Comparison of ENCODE assay signal across 15 cellular contexts in the genomic region with DNA sequence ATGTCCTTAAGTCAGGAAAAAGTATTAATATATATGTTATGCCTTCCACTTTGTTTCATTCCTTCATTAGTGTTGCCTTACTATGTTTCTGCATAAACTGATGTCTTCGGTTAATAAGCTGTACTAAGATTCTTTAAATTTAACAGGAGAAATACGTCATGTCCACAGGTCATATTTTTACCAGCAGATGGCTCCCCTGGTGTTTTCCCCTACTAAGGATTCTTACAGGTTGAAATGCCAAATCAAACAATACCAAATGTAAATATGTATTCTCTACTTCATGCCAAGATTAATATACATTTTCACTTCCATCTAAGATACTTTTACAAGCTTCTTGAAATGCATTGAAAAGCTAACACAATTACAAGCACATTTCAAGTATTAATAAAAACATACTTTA.
DNase-seq lines count a peak whose midpoint lies in the region; ATAC-seq and TF ChIP-seq lines count a peak whose summit lies in the region.
"Had no signal": no experiment of that assay in that cellular context is flagged by ENCODE, and none has a peak within 500 bp of the region (broad histone marks: within the 10 kb centered on the region; RNA-seq: fewer than 3 reads in every experiment).

No MANE protein-coding gene starts in this region.

- H3K27me3 ChIP-seq in HCT116 (ENCODE audit: insufficient read depth, low read length), result no peaks in the 10 kb centered on the region
- H3K27me3 ChIP-seq in endodermal cell (ENCODE audit: control insufficient read depth, insufficient read depth, low read length, poor library complexity, severe bottlenecking), result no peaks in the 10 kb centered on the region
- H3K27me3 ChIP-seq in ovary, result no peaks in the 10 kb centered on the region
- H3K27me3 ChIP-seq: tibial artery had no signal

- peak overlapping the region; percentile 98 for H2AFZ ChIP-seq in HCT116 (ENCODE audit: low read depth, low read length, poor library complexity, severe bottlenecking)

- TF ChIP-seq EP300 in ovary (IDR thresholded peaks at IDR 0.05), result no peak

- no peaks in the 10 kb centered on the region for H3K79me2 ChIP-seq in HCT116 (ENCODE audit: insufficient read depth, low read length)

- H3K27me3 Mint-ChIP-seq in endodermal cell (ENCODE audit: insufficient read depth), result no peaks in the 10 kb centered on the region
- H3K27me3 Mint-ChIP-seq: effector memory CD8-positive, alpha-beta T cell had no signal

- H4K20me1 ChIP-seq in HCT116 (ENCODE audit: insufficient read depth), result no peaks in the 10 kb centered on the region

- DNase-seq in HCT116 (ENCODE audit: low read depth, low spot score) (peak; percentile 24), NCI-H774 (lab: John Stamatoyannopoulos, UW) (peak; percentile 6), endodermal cell (no peak), EL (no peak), ovary (no peak), HCEC 1CT (no peak)
- DNase-seq: amygdala; effector memory CD8-positive, alpha-beta T cell; hypothalamus; NCI-H1048; T-helper 2 cell; tibial artery had no signal

- peak; percentile 88 for TF ChIP-seq CTCF in C4-2B (conservative IDR thresholded peaks at IDR 0.05)
- TF ChIP-seq CTCF in HCT116 (IDR thresholded peaks at IDR 0.05 in 2 of 3, conservative IDR thresholded peaks at IDR 0.05 in 1 of 3; ENCODE audit: borderline replicate concordance in 1 of 3, insufficient read depth in 1 of 3, low read depth in 2 of 3, low read length in 2 of 3), result peak; percentile 24 to 54 (median 36); a peak in 4 of 6 replicates
- peak; percentile 50 for TF ChIP-seq CTCF in endodermal cell (conservative IDR thresholded peaks at IDR 0.05)
- no peak for TF ChIP-seq CTCF in ovary (IDR thresholded peaks at IDR 0.05)

- POLR2A ChIA-PET in HCT116 (lab: Charles Lee), result no interaction called here

- intact Hi-C loops in HCT116 (cut with micrococcal nuclease), result loop anchor here (5.0 kb wide), 1 partner anchor 1711 kb away; no protein-coding TSS in a partner anchor
- intact Hi-C loops in ovary (cut with DNase I), result no loop called here

- 80 to 89% methylated on average over 1 to 2 of the region's 2 CpGs for WGBS in endodermal cell (ENCODE audit: insufficient coverage in 1 of 2, insufficient read length in 1 of 2), 2 experiments
- WGBS in ovary, 3 donors, result 28 to 45% (median 34%) methylated on average over 2 of the region's 2 CpGs

- H3K9me3 ChIP-seq in HCT116 (ENCODE audit: control insufficient read depth in 1 of 2, insufficient read depth in 1 of 2, low read depth in 1 of 2, low read length in 2 of 2), result no peaks in the 10 kb centered on the region
- H3K9me3 ChIP-seq in endodermal cell (ENCODE audit: control insufficient read depth, low read length), result no peaks in the 10 kb centered on the region
- H3K9me3 ChIP-seq in ovary, result no peaks in the 10 kb centered on the region
- H3K9me3 ChIP-seq: tibial artery had no signal

- no peak overlapping the region for H3K4me3 Mint-ChIP-seq in endodermal cell
- H3K4me3 Mint-ChIP-seq: effector memory CD8-positive, alpha-beta T cell had no signal

- H3K4me1 ChIP-seq in HCT116 (ENCODE audit: control insufficient read depth in 1 of 2, insufficient read depth in 2 of 2, low read length in 2 of 2) (no peaks in the 10 kb centered on the region), endodermal cell (ENCODE audit: control insufficient read depth, insufficient read depth, low read length) (no peaks in the 10 kb centered on the region), ovary (ENCODE audit: insufficient read depth) (no peaks in the 10 kb centered on the region)
- H3K4me1 ChIP-seq: tibial artery had no signal

- H3K9me2 ChIP-seq in HCT116 (ENCODE audit: insufficient read depth), result no peaks in the 10 kb centered on the region

- H3K27ac Mint-ChIP-seq in endodermal cell, result no peak overlapping the region
- H3K27ac Mint-ChIP-seq: effector memory CD8-positive, alpha-beta T cell had no signal

- ATAC-seq in HCT116, result no peak; the same call in 1 of the 2 replicates
- no peak for ATAC-seq in activated CD4-positive, CD25-positive, alpha-beta regulatory T cell treated with anti-CD3 and anti-CD28 coated beads, Interleukin-2, amount 50 U/mL, for 24 hours
- ATAC-seq: effector memory CD8-positive, alpha-beta T cell; sciatic nerve had no signal

- BruUV-seq in HCT116 (replicated peaks; lab: Mats Ljungman, UMichigan), result no TSS peak

- no peak overlapping the region for H3K4me2 ChIP-seq in HCT116 (ENCODE audit: low read length)

- H3K9me3 Mint-ChIP-seq in endodermal cell, result no peaks in the 10 kb centered on the region

- CTCF ChIA-PET in HCT116 (lab: Charles Lee), result no interaction called here

- TF ChIP-seq POLR2A in HCT116 (IDR thresholded peaks at IDR 0.05; ENCODE audit: borderline replicate concordance, extremely low read depth, insufficient read depth, insufficient read length) (no peak), ovary (IDR thresholded peaks at IDR 0.05) (no peak)

- H3K36me3 ChIP-seq in HCT116 (ENCODE audit: control insufficient read depth in 1 of 2, insufficient read depth in 2 of 2, low read length in 2 of 2), result no peaks in the 10 kb centered on the region
- H3K36me3 ChIP-seq in endodermal cell (ENCODE audit: control insufficient read depth, insufficient read depth, low read length), result no peaks in the 10 kb centered on the region
- H3K36me3 ChIP-seq in ovary, result no peaks in the 10 kb centered on the region
- H3K36me3 ChIP-seq: tibial artery had no signal

- H3K9ac ChIP-seq in HCT116 (ENCODE audit: low read length), result no peak overlapping the region
- no peak overlapping the region for H3K9ac ChIP-seq in endodermal cell (ENCODE audit: extremely low read depth, low read length, poor library complexity, severe bottlenecking)

- RAD21 ChIA-PET in HCT116 (lab: Charles Lee; ENCODE audit: low non-redundant PET in 1 of 2, low total read pairs in 2 of 2, uncharacterized antibody in 2 of 2, unreplicated experiment in 2 of 2), result no interaction called here

- no peaks in the 10 kb centered on the region for H3K4me1 Mint-ChIP-seq in endodermal cell

- peak; percentile 47 for TF ChIP-seq RAD21 in HCT116 (IDR thresholded peaks at IDR 0.05; ENCODE audit: low read depth)

- H3K36me3 Mint-ChIP-seq in endodermal cell (ENCODE audit: low read depth), result no peaks in the 10 kb centered on the region

- H3K27ac ChIP-seq in C4-2B (no peak overlapping the region), HCT116 (ENCODE audit: low read depth, low read length) (no peak overlapping the region), endodermal cell (ENCODE audit: low read depth, low read length) (no peak overlapping the region), ovary (no peak overlapping the region)
- H3K27ac ChIP-seq: tibial artery had no signal

- H3K4me3 ChIP-seq in HCT116 (replicated peaks in 1 of 2; ENCODE audit: low read depth in 1 of 2, low read length in 2 of 2) (no peak overlapping the region), endodermal cell (ENCODE audit: low read length) (no peak overlapping the region), ovary (no peak overlapping the region)
- H3K4me3 ChIP-seq: tibial artery had no signal

TF ChIP-seq in HCT116, 20 proteins besides CTCF, POLR2A, EP300 and RAD21:
- TF ChIP-seq, protein P1, sequence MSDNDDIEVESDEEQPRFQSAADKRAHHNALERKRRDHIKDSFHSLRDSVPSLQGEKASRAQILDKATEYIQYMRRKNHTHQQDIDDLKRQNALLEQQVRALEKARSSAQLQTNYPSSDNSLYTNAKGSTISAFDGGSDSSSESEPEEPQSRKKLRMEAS (IDR thresholded peaks at IDR 0.05), result no peak
- TF ChIP-seq EGR1 (IDR thresholded peaks at IDR 0.05; ENCODE audit: low read depth), result no peak

Comparison
In these comparisons a context has a peak if more than half of its experiments do, and no peak if none do; other contexts are left out.
1. CTCF ChIP-seq: peak in C4-2B (single experiment), HCT116 (3 of 3) and endodermal cell (single experiment); none in ovary (0 of 3).
2. DNase-seq: peak in HCT116 (single experiment) and NCI-H774 (single experiment); none in endodermal cell (single experiment), EL (single experiment), ovary (0 of 5) and HCEC 1CT (single experiment).